Comparison of ENCODE assay signal across 13 cellular contexts in the genomic region with DNA sequence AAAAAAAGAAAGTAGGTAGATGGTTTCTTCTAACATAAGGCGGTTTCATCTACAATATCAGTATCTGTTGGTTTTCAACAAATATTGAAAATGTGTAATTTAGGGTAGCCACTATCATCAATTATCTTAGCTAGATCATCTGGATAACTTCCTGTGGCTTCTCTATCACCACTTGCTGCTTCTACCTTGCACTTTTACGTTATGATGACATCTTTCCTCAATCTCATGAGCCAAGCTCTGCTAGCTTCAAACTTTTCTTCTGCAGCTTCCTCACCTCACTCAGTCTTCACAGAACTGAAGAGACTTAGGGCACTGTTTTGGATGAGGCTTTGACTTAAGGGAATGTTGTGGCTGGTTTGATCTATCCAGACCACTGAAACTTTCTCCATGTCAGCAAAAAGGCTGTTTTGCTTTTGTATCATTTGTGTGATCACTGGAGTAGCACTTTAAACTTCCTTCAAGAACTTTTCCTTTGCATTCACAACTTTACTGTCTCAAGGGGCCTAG.
A peak's percentile ranks its signal among the peaks of the same experiment; 100 is the strongest.
DNase-seq lines count a peak whose midpoint lies in the region; TF ChIP-seq lines count a peak whose summit lies in the region.
"Had no signal": no experiment of that assay in that cellular context is flagged by ENCODE, and none has a peak within 500 bp of the region (broad histone marks: within the 10 kb centered on the region; RNA-seq: fewer than 3 reads in every experiment).

No MANE protein-coding gene starts in this region.

- no peaks in the 10 kb centered on the region for H3K27me3 Mint-ChIP-seq in activated naive CD8-positive, alpha-beta T cell treated with anti-CD3 and anti-CD28 coated beads for 36 hours
- H3K27me3 Mint-ChIP-seq in chondrocyte (ENCODE audit: low read depth): no peaks in the 10 kb centered on the region
- no peaks in the 10 kb centered on the region for H3K27me3 Mint-ChIP-seq in endodermal cell (ENCODE audit: insufficient read depth)

- peak; percentile 12 for DNase-seq in stimulated activated CD4-positive, alpha-beta T cell treated with anti-CD3 and anti-CD28 coated beads, Interleukin-4, amount 100 ng/mL, for 24 hours
- DNase-seq in stimulated activated CD4-positive, alpha-beta T cell treated with anti-CD3 and anti-CD28 coated beads, Interleukin-1b, Interleukin-23, amount 100 ng/mL, for 48 hours: no peak
- peak; percentile 19 for DNase-seq in Jurkat, Clone E6-1 (ENCODE audit: low read depth, low spot score)
- DNase-seq in activated naive CD8-positive, alpha-beta T cell treated with anti-CD3 and anti-CD28 coated beads for 36 hours: no peak
- DNase-seq in cortex of kidney (lab: John Stamatoyannopoulos, UW) (no peak), NCI-H2029 treated with DMSO at 0.1 percent for 48 hours (lab: John Stamatoyannopoulos, UW) (no peak), chondrocyte (ENCODE audit: low spot score) (no peak), endodermal cell (no peak)
- DNase-seq: BE2C, body of pancreas, ovary had no signal

- H3K9ac ChIP-seq in endodermal cell (ENCODE audit: extremely low read depth, low read length, poor library complexity, severe bottlenecking): no peak overlapping the region

- peaks cover 2% of the 10 kb centered on the region for H3K9me3 Mint-ChIP-seq in activated naive CD8-positive, alpha-beta T cell treated with anti-CD3 and anti-CD28 coated beads for 36 hours
- H3K9me3 Mint-ChIP-seq in chondrocyte (ENCODE audit: low read depth): no peaks in the 10 kb centered on the region
- no peaks in the 10 kb centered on the region for H3K9me3 Mint-ChIP-seq in endodermal cell

- peaks cover 33% of the 10 kb centered on the region for H3K36me3 ChIP-seq in endodermal cell (ENCODE audit: control insufficient read depth, insufficient read depth, low read length)
- H3K36me3 ChIP-seq: BE2C, ovary, thoracic aorta had no signal

- H3K4me1 Mint-ChIP-seq in activated naive CD8-positive, alpha-beta T cell treated with anti-CD3 and anti-CD28 coated beads for 36 hours: peaks cover 21% of the 10 kb centered on the region
- H3K4me1 Mint-ChIP-seq in chondrocyte (ENCODE audit: low read depth) (peaks cover 26% of the 10 kb centered on the region), endodermal cell (no peaks in the 10 kb centered on the region)

- H3K27ac Mint-ChIP-seq in activated naive CD8-positive, alpha-beta T cell treated with anti-CD3 and anti-CD28 coated beads for 36 hours: peak overlapping the region; percentile 87
- H3K27ac Mint-ChIP-seq in chondrocyte (ENCODE audit: unreplicated experiment) (no peak overlapping the region), endodermal cell (no peak overlapping the region)

- TF ChIP-seq CTCF in chondrocyte (IDR thresholded peaks at IDR 0.05) (no peak), endodermal cell (conservative IDR thresholded peaks at IDR 0.05) (no peak)

- no peaks in the 10 kb centered on the region for H3K27me3 ChIP-seq in endodermal cell (ENCODE audit: control insufficient read depth, insufficient read depth, low read length, poor library complexity, severe bottlenecking)
- H3K27me3 ChIP-seq: BE2C, body of pancreas, ovary had no signal

- no peaks in the 10 kb centered on the region for H3K9me3 ChIP-seq in endodermal cell (ENCODE audit: control insufficient read depth, low read length)
- H3K9me3 ChIP-seq: BE2C, body of pancreas, ovary, thoracic aorta had no signal

- WGBS in endodermal cell (ENCODE audit: insufficient coverage in 1 of 2, insufficient read length in 1 of 2), 2 experiments: 100% methylated on average over 1 of the region's 2 CpGs

- no peak overlapping the region for H3K4me3 Mint-ChIP-seq in activated naive CD8-positive, alpha-beta T cell treated with anti-CD3 and anti-CD28 coated beads for 36 hours
- H3K4me3 Mint-ChIP-seq in chondrocyte (ENCODE audit: unreplicated experiment) (no peak overlapping the region), endodermal cell (no peak overlapping the region)

- H3K4me1 ChIP-seq in endodermal cell (ENCODE audit: control insufficient read depth, insufficient read depth, low read length): no peaks in the 10 kb centered on the region
- H3K4me1 ChIP-seq: BE2C, body of pancreas had no signal

- no peak overlapping the region for H3K27ac ChIP-seq in endodermal cell (ENCODE audit: low read depth, low read length)
- H3K27ac ChIP-seq: body of pancreas, ovary, thoracic aorta had no signal

- no peak overlapping the region for H3K4me3 ChIP-seq in Jurkat, Clone E6-1 (ENCODE audit: low read length)
- H3K4me3 ChIP-seq in endodermal cell (ENCODE audit: low read length): no peak overlapping the region
- H3K4me3 ChIP-seq: body of pancreas, ovary, skin epidermis, thoracic aorta had no signal

- peaks cover 36% of the 10 kb centered on the region for H3K36me3 Mint-ChIP-seq in activated naive CD8-positive, alpha-beta T cell treated with anti-CD3 and anti-CD28 coated beads for 36 hours
- peaks cover 22% of the 10 kb centered on the region for H3K36me3 Mint-ChIP-seq in chondrocyte (ENCODE audit: low read depth)
- H3K36me3 Mint-ChIP-seq in endodermal cell (ENCODE audit: low read depth): peaks cover 38% of the 10 kb centered on the region

Comparison
In these comparisons a context has a peak if more than half of its experiments do, and no peak if none do; other contexts are left out.
1. DNase-seq: peak in stimulated activated CD4-positive, alpha-beta T cell treated with anti-CD3 and anti-CD28 coated beads, Interleukin-4, amount 100 ng/mL, for 24 hours (single experiment) and Jurkat, Clone E6-1 (single experiment); none in stimulated activated CD4-positive, alpha-beta T cell treated with anti-CD3 and anti-CD28 coated beads, Interleukin-1b, Interleukin-23, amount 100 ng/mL, for 48 hours (single experiment), activated naive CD8-positive, alpha-beta T cell treated with anti-CD3 and anti-CD28 coated beads for 36 hours (single experiment), cortex of kidney (single experiment), NCI-H2029 treated with DMSO at 0.1 percent for 48 hours (single experiment), chondrocyte (single experiment) and endodermal cell (single experiment).